13 cellular contexts compared by ENCODE assay signal in the genomic region with DNA sequence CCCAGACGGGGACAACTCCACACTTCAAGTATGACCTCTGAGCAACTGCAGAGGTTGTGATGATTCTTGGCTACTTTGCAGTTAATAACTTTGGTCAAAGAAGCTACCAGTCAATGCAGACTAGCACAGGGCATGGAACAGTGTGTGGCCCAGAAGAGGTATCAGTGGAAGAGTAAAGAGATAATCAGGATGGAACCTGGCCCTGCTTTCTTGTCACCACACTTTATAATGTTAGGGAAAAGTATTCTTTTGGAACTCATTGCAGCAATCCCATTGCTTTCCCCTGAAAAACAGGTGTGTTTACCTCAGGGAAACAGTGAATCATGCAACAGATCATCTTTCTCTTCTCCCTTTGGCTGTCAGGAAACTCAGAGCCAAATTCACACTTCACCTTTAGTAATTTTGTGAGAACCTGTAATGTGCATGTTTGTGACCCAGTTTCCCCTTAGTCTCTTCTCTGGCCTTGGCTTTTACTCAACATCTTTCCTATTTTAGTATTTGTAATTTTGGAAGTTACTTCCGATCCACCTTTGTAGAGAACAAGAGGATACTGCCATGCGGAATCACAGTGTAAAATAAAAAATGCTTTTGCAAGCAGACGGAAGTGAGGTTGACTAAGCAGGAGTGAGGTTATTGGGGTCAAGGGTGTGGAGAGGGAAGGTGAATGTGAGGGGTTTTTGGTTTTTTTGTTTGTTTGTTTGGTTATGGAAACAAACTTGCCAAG. TPM values are rescaled to one million over a fixed set of nuclear protein-coding genes. Genes with fewer than 3 reads are reported as not detected.
DNase-seq lines count a peak whose midpoint lies in the region; ATAC-seq and TF ChIP-seq lines count a peak whose summit lies in the region.
"Had no signal": no experiment of that assay in that cellular context is flagged by ENCODE, and none has a peak within 500 bp of the region (broad histone marks: within the 10 kb centered on the region; RNA-seq: fewer than 3 reads in every experiment).

No MANE protein-coding gene starts in this region.

- intact Hi-C loops in mammary epithelial cell (cut with micrococcal nuclease) (loop anchor here (2.0 kb wide), 1 partner anchor 32 kb away; a partner anchor contains a TSS), aorta (cut with DNase I) (no loop called here)

- TF ChIP-seq CTCF in MM.1S (IDR thresholded peaks at IDR 0.05; ENCODE audit: low read length) (no peak), mammary epithelial cell (conservative IDR thresholded peaks at IDR 0.05 in 1 of 2, IDR thresholded peaks at IDR 0.05 in 1 of 2; ENCODE audit: extremely low read depth in 1 of 2, insufficient read depth in 1 of 2, low read depth in 1 of 2, low read length in 2 of 2) (no peak)

- peak overlapping the region; percentile 19; the same call in 1 of the 2 replicates for H3K9ac ChIP-seq in MM.1S (ENCODE audit: low read length)
- no peak overlapping the region for H3K9ac ChIP-seq in mammary epithelial cell (ENCODE audit: insufficient read depth, low read length)
- H3K9ac ChIP-seq: parathyroid adenoma had no signal

- peaks cover 2% of the 10 kb centered on the region for H3K27me3 Mint-ChIP-seq in activated naive CD4-positive, alpha-beta T cell treated with anti-CD3 and anti-CD28 coated beads, Interleukin-2, amount 10 ng/mL, durations not matched to agents 7 days and 5 days
- no peaks in the 10 kb centered on the region for H3K27me3 Mint-ChIP-seq in stimulated activated memory B cell treated with anti-CD40 and anti-IgM and Interleukin-4, amounts not matched to agents 10 μg/mL and 1 μg/mL and 100 μg/mL, for 72 hours

- CTCF ChIA-PET in activated naive CD4-positive, alpha-beta T cell treated with anti-CD3 and anti-CD28 coated beads, Interleukin-2, amount 10 ng/mL, durations not matched to agents 7 days and 5 days (lab: Charles Lee): interaction anchor here (0.6 to 1.5 kb wide), 2 partner anchors 35 to 121 kb away, joined by 4 to 7 read pairs; no protein-coding TSS in a partner anchor
- CTCF ChIA-PET in mammary epithelial cell (lab: Charles Lee; ENCODE audit: low non-redundant PET): no interaction called here

- H3K4me1 ChIP-seq in MM.1S (ENCODE audit: low read length) (peaks cover 17% of the 10 kb centered on the region), mammary epithelial cell (ENCODE audit: insufficient read depth, low read length) (peaks cover 35% of the 10 kb centered on the region), aorta (ENCODE audit: control insufficient read depth in 1 of 2, insufficient read depth in 2 of 2, low read length in 2 of 2) (no peaks in the 10 kb centered on the region)
- H3K4me1 ChIP-seq: left ventricle myocardium inferior, parathyroid adenoma had no signal

- H3K4me2 ChIP-seq in MM.1S (ENCODE audit: low read depth, low read length) (peak overlapping the region; percentile 51), mammary epithelial cell (ENCODE audit: insufficient read depth, low read depth, low read length) (no peak overlapping the region)

- peak overlapping the region; percentile 8 for H3K4me3 Mint-ChIP-seq in activated naive CD4-positive, alpha-beta T cell treated with anti-CD3 and anti-CD28 coated beads, Interleukin-2, amount 10 ng/mL, durations not matched to agents 7 days and 5 days
- no peak overlapping the region for H3K4me3 Mint-ChIP-seq in stimulated activated memory B cell treated with anti-CD40 and anti-IgM and Interleukin-4, amounts not matched to agents 10 μg/mL and 1 μg/mL and 100 μg/mL, for 72 hours

- H3K27ac ChIP-seq in MM.1S (ENCODE audit: low read length) (peak overlapping the region; percentile 37; the same call in 1 of the 2 replicates), mammary epithelial cell (ENCODE audit: insufficient read depth, low read depth, low read length) (peak overlapping the region; percentile 97), aorta (ENCODE audit: low read depth in 1 of 2, low read length in 2 of 2) (no peak overlapping the region)
- H3K27ac ChIP-seq: gastroesophageal sphincter, left ventricle myocardium inferior, parathyroid adenoma had no signal

- peaks cover 46% of the 10 kb centered on the region for H3K4me1 Mint-ChIP-seq in activated naive CD4-positive, alpha-beta T cell treated with anti-CD3 and anti-CD28 coated beads, Interleukin-2, amount 10 ng/mL, durations not matched to agents 7 days and 5 days
- peaks cover 19% of the 10 kb centered on the region for H3K4me1 Mint-ChIP-seq in stimulated activated memory B cell treated with anti-CD40 and anti-IgM and Interleukin-4, amounts not matched to agents 10 μg/mL and 1 μg/mL and 100 μg/mL, for 72 hours

- no peaks in the 10 kb centered on the region for H3K27me3 ChIP-seq in MM.1S (replicated peaks; ENCODE audit: insufficient read depth, low read length)
- H3K27me3 ChIP-seq in mammary epithelial cell (ENCODE audit: insufficient read depth, low read length): no peaks in the 10 kb centered on the region
- no peaks in the 10 kb centered on the region for H3K27me3 ChIP-seq in aorta (ENCODE audit: control insufficient read depth in 1 of 2, insufficient read depth in 2 of 2, low read length in 1 of 2)

- H3F3A ChIP-seq in MM.1S (ENCODE audit: insufficient read depth, low read length): no peaks in the 10 kb centered on the region

- H3K4me3 ChIP-seq in MM.1S (ENCODE audit: low read length): no peak overlapping the region
- H3K4me3 ChIP-seq in mammary epithelial cell (replicated peaks in 1 of 3; ENCODE audit: insufficient read depth in 1 of 3, low read depth in 2 of 3, low read length in 3 of 3): no peak overlapping the region
- H3K4me3 ChIP-seq in aorta (ENCODE audit: low read length in 2 of 2): no peak overlapping the region
- H3K4me3 ChIP-seq: gastroesophageal sphincter, left ventricle myocardium inferior had no signal

- peak; percentile 13 for ATAC-seq in stimulated activated memory B cell treated with anti-CD40 and anti-IgM and Interleukin-4, amounts not matched to agents 10 μg/mL and 1 μg/mL and 100 μg/mL, for 72 hours
- no peak for ATAC-seq in aorta (ENCODE audit: low FRiP score)
- ATAC-seq: gastroesophageal sphincter had no signal

- peaks cover 27% of the 10 kb centered on the region for H3K36me3 Mint-ChIP-seq in activated naive CD4-positive, alpha-beta T cell treated with anti-CD3 and anti-CD28 coated beads, Interleukin-2, amount 10 ng/mL, durations not matched to agents 7 days and 5 days
- H3K36me3 Mint-ChIP-seq in stimulated activated memory B cell treated with anti-CD40 and anti-IgM and Interleukin-4, amounts not matched to agents 10 μg/mL and 1 μg/mL and 100 μg/mL, for 72 hours: peaks cover 15% of the 10 kb centered on the region

- dilution Hi-C loops in mammary epithelial cell (cut with HindIII; ENCODE audit: low sequenced_read_pairs): loop anchor here (5.0 to 10.0 kb wide), 2 partner anchors 45 to 198 kb away; no protein-coding TSS in a partner anchor

- 94% methylated on average over 4 of the region's 4 CpGs for WGBS in mammary epithelial cell (ENCODE audit: low coverage, missing lambda C conversion rate)
- WGBS in aorta, 2 donors: 96% methylated on average over 4 of the region's 4 CpGs

- H3K9me3 ChIP-seq in MM.1S (replicated peaks; ENCODE audit: insufficient read depth, low read length) (no peaks in the 10 kb centered on the region), mammary epithelial cell (replicated peaks; ENCODE audit: insufficient read depth, low read length) (no peaks in the 10 kb centered on the region), aorta (ENCODE audit: control insufficient read depth, low read length) (no peaks in the 10 kb centered on the region)
- H3K9me3 ChIP-seq: gastroesophageal sphincter, left ventricle myocardium inferior had no signal

- H3K36me3 ChIP-seq in MM.1S (replicated peaks; ENCODE audit: insufficient read depth, low read length): no peaks in the 10 kb centered on the region
- H3K36me3 ChIP-seq in mammary epithelial cell (ENCODE audit: insufficient read depth, low read length): peaks cover 4% of the 10 kb centered on the region
- no peaks in the 10 kb centered on the region for H3K36me3 ChIP-seq in aorta (ENCODE audit: control insufficient read depth in 1 of 2, insufficient read depth in 2 of 2, low read length in 1 of 2)

- H3K9me3 Mint-ChIP-seq in activated naive CD4-positive, alpha-beta T cell treated with anti-CD3 and anti-CD28 coated beads, Interleukin-2, amount 10 ng/mL, durations not matched to agents 7 days and 5 days: no peaks in the 10 kb centered on the region
- no peaks in the 10 kb centered on the region for H3K9me3 Mint-ChIP-seq in stimulated activated memory B cell treated with anti-CD40 and anti-IgM and Interleukin-4, amounts not matched to agents 10 μg/mL and 1 μg/mL and 100 μg/mL, for 72 hours
- H3K9me3 Mint-ChIP-seq: activated T-cell treated with anti-CD3 and anti-CD28 coated beads, Interleukin-2, amount 50 U/mL, for 4 hours had no signal

- H3K79me2 ChIP-seq in MM.1S (ENCODE audit: low read length) (no peaks in the 10 kb centered on the region), mammary epithelial cell (ENCODE audit: insufficient read depth, low read length) (no peaks in the 10 kb centered on the region)
- H3K79me2 ChIP-seq: parathyroid adenoma had no signal

- no TSS peak for BruUV-seq in mammary epithelial cell (replicated peaks; lab: Mats Ljungman, UMichigan)

- no peaks in the 10 kb centered on the region for H4K20me1 ChIP-seq in MM.1S (ENCODE audit: insufficient read depth, low read length)
- H4K20me1 ChIP-seq in mammary epithelial cell (ENCODE audit: insufficient read depth, low read length): no peaks in the 10 kb centered on the region

- no peak for DNase-seq in activated naive CD4-positive, alpha-beta T cell treated with anti-CD3 and anti-CD28 coated beads, Interleukin-2, amount 10 ng/mL, durations not matched to agents 7 days and 5 days
- DNase-seq in activated naive CD4-positive, alpha-beta T cell (lab: John Stamatoyannopoulos, UW): no peak
- DNase-seq in MM.1S (no peak), mammary epithelial cell (peak; percentile 25), ACHN (no peak), NCI-H226 (no peak), aorta (no peak)
- DNase-seq: left ventricle myocardium inferior, NCI-H1417 had no signal

- in situ Hi-C loops in mammary epithelial cell (cut with MboI; ENCODE audit: low sequenced_read_pairs in 2 of 2) (no loop called here), ACHN (cut with HindIII; ENCODE audit: low pct_ligation_motif_present, low pct_unique_long_range_greater_than_20kb, low sequenced_read_pairs) (no loop called here)

- H3K27ac Mint-ChIP-seq in activated naive CD4-positive, alpha-beta T cell treated with anti-CD3 and anti-CD28 coated beads, Interleukin-2, amount 10 ng/mL, durations not matched to agents 7 days and 5 days: peak overlapping the region; percentile 92
- peak overlapping the region; percentile 48 for H3K27ac Mint-ChIP-seq in stimulated activated memory B cell treated with anti-CD40 and anti-IgM and Interleukin-4, amounts not matched to agents 10 μg/mL and 1 μg/mL and 100 μg/mL, for 72 hours

- H3K9me2 ChIP-seq in MM.1S (replicated peaks; ENCODE audit: insufficient read depth, low read length): no peaks in the 10 kb centered on the region

- H2AFZ ChIP-seq in MM.1S (ENCODE audit: low read length): peak overlapping the region; percentile 53
- H2AFZ ChIP-seq in mammary epithelial cell (ENCODE audit: low read depth, low read length): peak overlapping the region; percentile 36
- H2AFZ ChIP-seq: parathyroid adenoma had no signal

RNA-seq across cellular contexts. Expression of a gene that starts 14.2 kb away (rescaled TPM):
- total RNA-seq in mammary epithelial cell (under 1 TPM in 1 of 2 donors, not detected in 1; 0.17 TPM), aorta (1 to 10 TPM; 1.9 to 3.4 TPM)
- polyA plus RNA-seq in mammary epithelial cell (0.05 TPM), aorta (1 to 10 TPM; 1.1 to 2.0 TPM)
- not detected for polyA minus RNA-seq in mammary epithelial cell

RNA-seq across cellular contexts. Expression of a gene that starts 32.3 kb away (rescaled TPM):
- total RNA-seq in mammary epithelial cell: 10 to 100 TPM in 1 of 2 donors, 1 to 10 TPM in 1; 8.7 to 21.1 TPM
- polyA plus RNA-seq in mammary epithelial cell: 5.5 TPM
- polyA minus RNA-seq in mammary epithelial cell: 6.8 TPM
- 10 to 100 TPM; 21.1 to 33.4 TPM for total RNA-seq in aorta
- polyA plus RNA-seq in aorta: 10 to 100 TPM in 1 of 2 donors, 1 to 10 TPM in 1; 5.3 to 11.3 TPM

RNA-seq across cellular contexts. Expression of a gene that starts 53.5 kb away (rescaled TPM):
- total RNA-seq in mammary epithelial cell: 10 to 100 TPM; 25.3 to 51.2 TPM
- 29.8 TPM for polyA plus RNA-seq in mammary epithelial cell
- 3.8 TPM for polyA minus RNA-seq in mammary epithelial cell
- 10 to 100 TPM; 45.1 to 58.3 TPM for total RNA-seq in aorta
- polyA plus RNA-seq in aorta: 10 to 100 TPM; 42.1 to 61.1 TPM

Comparison
In these comparisons a context has a peak if more than half of its experiments do, and no peak if none do; other contexts are left out.
1. H3K27ac ChIP-seq: peak in MM.1S (single experiment) and mammary epithelial cell (single experiment); none in aorta (0 of 2).